6 cellular contexts compared by ENCODE assay signal in genomic region chr1:33418811-33419210, GRCh38.
"Had no signal": no experiment of that assay in that cellular context is flagged by ENCODE, and none has a peak within 500 bp of the region (broad histone marks: within the 10 kb centered on the region; RNA-seq: fewer than 3 reads in every experiment).

No MANE protein-coding gene starts in this region.

- H3K27ac Mint-ChIP-seq: IgD-negative memory B cell had no signal

- H3K4me3 ChIP-seq: K562 had no signal

- H3K27ac ChIP-seq: HL-60 had no signal

- ATAC-seq: HepG2, K562 had no signal

- FAIRE-seq: HepG2, HTR-8/SVneo, K562 had no signal

- H3K4me1 Mint-ChIP-seq: IgD-negative memory B cell had no signal

- DNase-seq: IMR-90 had no signal

- H3K4me3 Mint-ChIP-seq: IgD-negative memory B cell had no signal
